26 cellular contexts compared by ENCODE assay signal in the genomic region with DNA sequence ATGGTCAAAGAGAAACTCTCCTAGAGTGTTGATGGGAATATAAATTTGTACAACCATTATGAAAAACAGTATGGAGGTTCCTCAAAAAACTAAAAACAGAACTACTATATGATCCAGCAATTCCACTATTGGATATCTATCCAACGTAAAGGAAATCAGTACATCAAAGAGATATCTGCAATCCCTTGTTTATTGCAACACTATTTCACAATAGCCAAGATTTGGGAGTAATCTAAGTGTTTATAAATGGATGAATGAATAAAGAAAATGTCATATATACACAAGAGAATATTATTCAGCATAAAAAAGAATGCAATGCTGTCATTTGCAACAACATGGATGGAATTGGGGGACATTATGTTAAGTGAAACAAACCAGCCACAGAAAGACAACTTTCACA.
"Had no signal": no experiment of that assay in that cellular context is flagged by ENCODE, and none has a peak within 500 bp of the region (broad histone marks: within the 10 kb centered on the region; RNA-seq: fewer than 3 reads in every experiment).

No MANE protein-coding gene starts in this region.

- DNase-seq: cortex of kidney; effector memory CD8-positive, alpha-beta T cell; erythroblast; esophagus squamous epithelium; foreskin melanocyte; glutamatergic neuron; heart right ventricle; hypothalamus; immature natural killer cell; left ventricle myocardium superior; lower lobe of right lung; naive thymus-derived CD8-positive, alpha-beta T cell; nephron progenitor cell; nucleus accumbens; ovary; stimulated activated CD4-positive, alpha-beta T cell treated with anti-CD3 and anti-CD28 coated beads, Interleukin-2, amount 100 ng/mL, for 24 hours; stimulated activated CD4-positive, alpha-beta T cell treated with anti-CD3 and anti-CD28 coated beads, Interleukin-4, amount 100 ng/mL, for 24 hours; stimulated activated naive CD8-positive, alpha-beta T cell treated with anti-CD3 and anti-CD28 coated beads, Interleukin-15, Interleukin-2, amounts not matched to agents 100 U/mL and 50 U/mL, for 24 hours; substantia nigra; testis; tibial artery; upper lobe of left lung; uterus had no signal

- H3K4me1 ChIP-seq: esophagus squamous epithelium, heart right ventricle, lower lobe of right lung, testis, tibial artery, upper lobe of left lung, uterus had no signal

- ATAC-seq: effector memory CD8-positive, alpha-beta T cell; heart right ventricle; left ventricle myocardium superior; naive thymus-derived CD8-positive, alpha-beta T cell; sciatic nerve; stimulated activated memory B cell treated with anti-CD40 and anti-IgM and Interleukin-4, amounts not matched to agents 10 μg/mL and 1 μg/mL and 100 μg/mL, for 72 hours; stimulated activated naive CD8-positive, alpha-beta T cell treated with anti-CD3 and anti-CD28 coated beads, Interleukin-15, Interleukin-2, amounts not matched to agents 100 U/mL and 50 U/mL, for 24 hours had no signal

- FAIRE-seq: endometrium had no signal

- H3K36me3 Mint-ChIP-seq: immature natural killer cell; stimulated activated memory B cell treated with anti-CD40 and anti-IgM and Interleukin-4, amounts not matched to agents 10 μg/mL and 1 μg/mL and 100 μg/mL, for 72 hours had no signal

- H3K27me3 Mint-ChIP-seq: effector memory CD8-positive, alpha-beta T cell; naive thymus-derived CD8-positive, alpha-beta T cell; stimulated activated memory B cell treated with anti-CD40 and anti-IgM and Interleukin-4, amounts not matched to agents 10 μg/mL and 1 μg/mL and 100 μg/mL, for 72 hours had no signal

- H3K4me3 Mint-ChIP-seq: effector memory CD8-positive, alpha-beta T cell; immature natural killer cell; naive thymus-derived CD8-positive, alpha-beta T cell; nephron progenitor cell; stimulated activated memory B cell treated with anti-CD40 and anti-IgM and Interleukin-4, amounts not matched to agents 10 μg/mL and 1 μg/mL and 100 μg/mL, for 72 hours had no signal

- H3K36me3 ChIP-seq: esophagus squamous epithelium, heart right ventricle, lower lobe of right lung, ovary, tibial artery, upper lobe of left lung, uterus had no signal

- H3K27me3 ChIP-seq: esophagus squamous epithelium, heart right ventricle, ovary, testis, tibial artery, upper lobe of left lung, uterus had no signal

- H3K4me3 ChIP-seq: esophagus squamous epithelium, heart right ventricle, lower lobe of right lung, ovary, testis, tibial artery, upper lobe of left lung, uterus had no signal

- H3K27ac Mint-ChIP-seq: effector memory CD8-positive, alpha-beta T cell; immature natural killer cell; naive thymus-derived CD8-positive, alpha-beta T cell; nephron progenitor cell; stimulated activated memory B cell treated with anti-CD40 and anti-IgM and Interleukin-4, amounts not matched to agents 10 μg/mL and 1 μg/mL and 100 μg/mL, for 72 hours had no signal

- H3K4me1 Mint-ChIP-seq: immature natural killer cell; naive thymus-derived CD8-positive, alpha-beta T cell; nephron progenitor cell; stimulated activated memory B cell treated with anti-CD40 and anti-IgM and Interleukin-4, amounts not matched to agents 10 μg/mL and 1 μg/mL and 100 μg/mL, for 72 hours had no signal

- H3K9me3 ChIP-seq: lower lobe of right lung, ovary, testis, uterus had no signal

- H3K9me3 Mint-ChIP-seq: nephron progenitor cell had no signal

- H3K27ac ChIP-seq: esophagus squamous epithelium, heart right ventricle, lower lobe of right lung, ovary, testis, tibial artery, upper lobe of left lung, uterus had no signal
